ENCODE assay signal across 9 cellular contexts in the genomic region with DNA sequence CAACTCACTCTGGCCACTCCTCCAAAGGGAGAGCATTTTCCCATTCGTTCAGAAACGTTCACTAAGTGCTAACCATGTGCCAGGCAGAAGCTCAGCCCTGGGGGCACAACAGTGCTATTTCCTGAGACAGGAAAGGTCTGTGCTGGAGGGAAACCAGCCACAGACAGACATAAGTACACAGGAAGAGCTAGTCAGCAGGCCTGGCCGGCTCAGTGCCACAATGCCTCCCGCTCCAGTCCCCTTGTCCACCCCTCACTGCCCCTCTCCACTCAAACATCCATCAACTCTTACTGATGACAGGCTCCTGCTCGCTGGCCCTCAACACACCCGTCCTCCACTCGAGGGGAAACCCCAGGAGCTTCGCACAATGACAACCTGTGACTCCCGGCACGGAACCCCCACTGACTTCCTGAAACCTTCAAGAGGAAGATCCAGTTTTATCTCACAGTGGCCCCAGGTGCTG. TPM values are rescaled to one million over a fixed set of nuclear protein-coding genes. Genes with fewer than 3 reads are reported as not detected.
DNase-seq lines count a peak whose midpoint lies in the region; ATAC-seq, FAIRE-seq and TF ChIP-seq lines count a peak whose summit lies in the region.
"Had no signal": no experiment of that assay in that cellular context is flagged by ENCODE, and none has a peak within 500 bp of the region (broad histone marks: within the 10 kb centered on the region; RNA-seq: fewer than 3 reads in every experiment).

No MANE protein-coding gene starts in this region.

- H3K4me2 ChIP-seq in MM.1S (ENCODE audit: low read depth, low read length) (peak overlapping the region; percentile 58), endothelial cell of umbilical vein (ENCODE audit: insufficient read depth, low read length) (no peak overlapping the region)

- H3K27ac ChIP-seq in MM.1S (ENCODE audit: low read length) (peak overlapping the region; percentile 66), endothelial cell of umbilical vein (ENCODE audit: insufficient read depth, low read depth, low read length) (peak overlapping the region; percentile 96), tibial nerve (no peak overlapping the region)
- H3K27ac ChIP-seq: 22Rv1 had no signal

- dilution Hi-C loops in endothelial cell of umbilical vein (cut with MboI; ENCODE audit: extremely low pct_ligation_motif_present, low sequenced_read_pairs): no loop called here

- H3K27me3 ChIP-seq in MM.1S (replicated peaks; ENCODE audit: insufficient read depth, low read length) (no peaks in the 10 kb centered on the region), endothelial cell of umbilical vein (ENCODE audit: control insufficient read depth in 2 of 2, insufficient read depth in 2 of 2, low read length in 2 of 2) (no peaks in the 10 kb centered on the region), tibial nerve (no peaks in the 10 kb centered on the region)

- H3K36me3 Mint-ChIP-seq in T-helper 1 cell treated with Interleukin-12 subunit alpha and Interleukin-12 subunit beta and Interleukin-4 antibody, amounts not matched to agents 30 μg/mL and 1 μg/mL, for 36 hours (ENCODE audit: low read depth): peaks cover 38% of the 10 kb centered on the region

- POLR2A ChIA-PET in endothelial cell of umbilical vein (lab: Charles Lee): interaction anchor here (0.6 to 1.6 kb wide), 6 partner anchors 8 to 156 kb away, joined by 3 to 17 read pairs (median 4); partner anchors contain the start of gene PLA2G4C

- H3K4me3 ChIP-seq in MM.1S (ENCODE audit: low read length) (no peak overlapping the region), endothelial cell of umbilical vein (replicated peaks in 1 of 3; ENCODE audit: insufficient read depth in 1 of 3, low read depth in 1 of 3, low read length in 3 of 3) (no peak overlapping the region), tibial nerve (no peak overlapping the region)

- TF ChIP-seq POLR2A in endothelial cell of umbilical vein (IDR thresholded peaks at IDR 0.05; ENCODE audit: low read depth, low read length) (peak; percentile 74), tibial nerve (IDR thresholded peaks at IDR 0.05) (no peak)

- TF ChIP-seq CTCF in MM.1S (IDR thresholded peaks at IDR 0.05; ENCODE audit: low read length): no peak
- no peak for TF ChIP-seq CTCF in endothelial cell of umbilical vein (IDR thresholded peaks at IDR 0.05; ENCODE audit: extremely low read depth in 1 of 2, insufficient read depth in 1 of 2, low read depth in 1 of 2, low read length in 2 of 2)
- no peak for TF ChIP-seq CTCF in tibial nerve (IDR thresholded peaks at IDR 0.05)

- H3K79me2 ChIP-seq in MM.1S (ENCODE audit: low read length) (no peaks in the 10 kb centered on the region), endothelial cell of umbilical vein (ENCODE audit: control insufficient read depth, insufficient read depth, low read length) (no peaks in the 10 kb centered on the region)

- H3K4me3 Mint-ChIP-seq in T-helper 1 cell treated with Interleukin-12 subunit alpha and Interleukin-12 subunit beta and Interleukin-4 antibody, amounts not matched to agents 30 μg/mL and 1 μg/mL, for 36 hours: no peak overlapping the region

- no TSS peak for BruUV-seq in endothelial cell of umbilical vein (replicated peaks; lab: Mats Ljungman, UMichigan)

- H3K9me3 ChIP-seq in MM.1S (replicated peaks; ENCODE audit: insufficient read depth, low read length) (no peaks in the 10 kb centered on the region), endothelial cell of umbilical vein (replicated peaks; ENCODE audit: control insufficient read depth, insufficient read depth, low read length) (no peaks in the 10 kb centered on the region), tibial nerve (no peaks in the 10 kb centered on the region)

- 71% methylated on average over 10 of the region's 10 CpGs for WGBS in tibial nerve, 2 donors

- no peaks in the 10 kb centered on the region for H3K9me2 ChIP-seq in MM.1S (replicated peaks; ENCODE audit: insufficient read depth, low read length)

- H3K9ac ChIP-seq in MM.1S (ENCODE audit: low read length) (peak overlapping the region; percentile 8; the same call in 1 of the 2 replicates), endothelial cell of umbilical vein (replicated peaks; ENCODE audit: extremely low read depth, insufficient read depth, low read length) (peak overlapping the region; percentile 75)

- no peak for TF ChIP-seq EP300 in tibial nerve (IDR thresholded peaks at IDR 0.05)

- DNase-seq in T-helper 1 cell: no peak
- peak; percentile 83 for DNase-seq in MM.1S
- DNase-seq in endothelial cell of umbilical vein (ENCODE audit: low read depth, low spot score): peak; percentile 99
- DNase-seq in pulmonary artery endothelial cell (ENCODE audit: low read depth, low spot score): peak; percentile 99
- DNase-seq in NOMO-1 (lab: John Stamatoyannopoulos, UW; ENCODE audit: unreplicated experiment in 2 of 2): no peak
- no peak for DNase-seq in tibial nerve (ENCODE audit: low spot score in 2 of 2)

- peak overlapping the region; percentile 59 for H2AFZ ChIP-seq in MM.1S (ENCODE audit: low read length)
- no peak overlapping the region for H2AFZ ChIP-seq in endothelial cell of umbilical vein (ENCODE audit: low read depth, low read length)

- no peaks in the 10 kb centered on the region for H3K9me3 Mint-ChIP-seq in T-helper 1 cell treated with Interleukin-12 subunit alpha and Interleukin-12 subunit beta and Interleukin-4 antibody, amounts not matched to agents 30 μg/mL and 1 μg/mL, for 36 hours

- H3K27ac Mint-ChIP-seq in T-helper 1 cell treated with Interleukin-12 subunit alpha and Interleukin-12 subunit beta and Interleukin-4 antibody, amounts not matched to agents 30 μg/mL and 1 μg/mL, for 36 hours: peak overlapping the region; percentile 88

- H3K4me1 ChIP-seq in MM.1S (ENCODE audit: low read length) (peaks cover 26% of the 10 kb centered on the region), endothelial cell of umbilical vein (ENCODE audit: control insufficient read depth, extremely low read depth, insufficient read depth, low read length) (peaks cover 51% of the 10 kb centered on the region), tibial nerve (no peaks in the 10 kb centered on the region)

- H3K4me1 Mint-ChIP-seq in T-helper 1 cell treated with Interleukin-12 subunit alpha and Interleukin-12 subunit beta and Interleukin-4 antibody, amounts not matched to agents 30 μg/mL and 1 μg/mL, for 36 hours (ENCODE audit: low read depth): peaks cover 18% of the 10 kb centered on the region

- H3F3A ChIP-seq in MM.1S (ENCODE audit: insufficient read depth, low read length): peaks cover 11% of the 10 kb centered on the region; the same call in 1 of the 2 replicates

- CTCF ChIA-PET in endothelial cell of umbilical vein (lab: Charles Lee): interaction anchor here (1.3 to 5.9 kb wide), 3 partner anchors 12 to 31 kb away, joined by 4 to 112 read pairs (median 76); partner anchors contain the start of gene PLA2G4C

- H4K20me1 ChIP-seq in MM.1S (ENCODE audit: insufficient read depth, low read length): no peaks in the 10 kb centered on the region
- no peaks in the 10 kb centered on the region for H4K20me1 ChIP-seq in endothelial cell of umbilical vein (replicated peaks; ENCODE audit: control insufficient read depth, extremely low read depth, insufficient read depth, low read length)

- H3K36me3 ChIP-seq in MM.1S (replicated peaks; ENCODE audit: insufficient read depth, low read length) (peaks cover 4% of the 10 kb centered on the region), endothelial cell of umbilical vein (ENCODE audit: control insufficient read depth in 2 of 2, extremely low read depth in 1 of 2, insufficient read depth in 2 of 2, low read length in 2 of 2) (peaks cover 1 to 5% of the 10 kb centered on the region in 2 experiments), tibial nerve (peaks cover 0 to 74% (median 0%) of the 10 kb centered on the region in 3 donors)

- no peak for ATAC-seq in HG02623 (IDR thresholded peaks at IDR 0.05; ENCODE audit: unreplicated experiment)

- no peaks in the 10 kb centered on the region for H3K27me3 Mint-ChIP-seq in T-helper 1 cell treated with Interleukin-12 subunit alpha and Interleukin-12 subunit beta and Interleukin-4 antibody, amounts not matched to agents 30 μg/mL and 1 μg/mL, for 36 hours (ENCODE audit: low read depth)

- FAIRE-seq in endothelial cell of umbilical vein (lab: Jason Lieb, UNC): peak; percentile 98

- H3K9me1 ChIP-seq in endothelial cell of umbilical vein (replicated peaks; ENCODE audit: control insufficient read depth, extremely low read depth, insufficient read depth, low read length): no peaks in the 10 kb centered on the region

- intact Hi-C loops in endothelial cell of umbilical vein (cut with micrococcal nuclease): loop anchor here (1.0 to 2.0 kb wide), 2 partner anchors 12 to 127 kb away; partner anchors contain the start of gene PLA2G4C

RNA-seq across cellular contexts. Expression of gene PLA2G4C, which starts 11.3 kb away (rescaled TPM):
- 32.6 and 63.4 TPM in 2 replicates for total RNA-seq in endothelial cell of umbilical vein
- polyA plus RNA-seq in endothelial cell of umbilical vein: 53.1 and 84.3 TPM in 2 replicates
- polyA plus RNA-seq in endothelial cell of umbilical vein (2011; cell fraction: cytosol; rRNA removed): 26.2 and 38.9 TPM in 2 replicates
- 81.3 and 144 TPM in 2 replicates for polyA plus RNA-seq in endothelial cell of umbilical vein (2011; cell fraction: nucleus; rRNA removed)
- 42.9 and 60.7 TPM in 2 replicates for polyA plus RNA-seq in endothelial cell of umbilical vein (2012)
- 88.6 and 91.1 TPM in 2 replicates for polyA minus RNA-seq in endothelial cell of umbilical vein
- polyA minus RNA-seq in endothelial cell of umbilical vein (2011; cell fraction: cytosol; rRNA and poly(A)+ RNA removed): 3.0 TPM
- polyA minus RNA-seq in endothelial cell of umbilical vein (2011; cell fraction: nucleus; rRNA and poly(A)+ RNA removed): 50.4 and 61.1 TPM in 2 replicates
- total RNA-seq in pulmonary artery endothelial cell: 58.5 and 59.5 TPM in 2 replicates
- total RNA-seq in tibial nerve: 10 to 100 TPM in 3 of 4 donors, 1 to 10 TPM in 1; 4.6 to 21.0 (median 12.4) TPM

RNA-seq across cellular contexts. Expression of gene LIG1, which starts 48.2 kb away (rescaled TPM):
- total RNA-seq in endothelial cell of umbilical vein: 94.7 and 100 TPM in 2 replicates
- 64.0 and 68.2 TPM in 2 replicates for polyA plus RNA-seq in endothelial cell of umbilical vein
- polyA plus RNA-seq in endothelial cell of umbilical vein (2011; cell fraction: cytosol; rRNA removed): 57.2 and 61.2 TPM in 2 replicates
- polyA plus RNA-seq in endothelial cell of umbilical vein (2011; cell fraction: nucleus; rRNA removed): 263 and 287 TPM in 2 replicates
- 50.6 and 62.2 TPM in 2 replicates for polyA plus RNA-seq in endothelial cell of umbilical vein (2012)
- 80.2 and 82.9 TPM in 2 replicates for polyA minus RNA-seq in endothelial cell of umbilical vein
- 34.8 TPM for polyA minus RNA-seq in endothelial cell of umbilical vein (2011; cell fraction: cytosol; rRNA and poly(A)+ RNA removed)
- 69.1 and 88.4 TPM in 2 replicates for polyA minus RNA-seq in endothelial cell of umbilical vein (2011; cell fraction: nucleus; rRNA and poly(A)+ RNA removed)
- total RNA-seq in pulmonary artery endothelial cell: 50.2 and 57.6 TPM in 2 replicates
- 10 to 100 TPM in 1 of 4 donors, 1 to 10 TPM in 3; 6.1 to 21.9 (median 6.7) TPM for total RNA-seq in tibial nerve

RNA-seq across cellular contexts. Expression of gene ZSWIM9, which starts 48.5 kb away (rescaled TPM):
- 7.4 and 8.6 TPM in 2 replicates for total RNA-seq in endothelial cell of umbilical vein
- polyA plus RNA-seq in endothelial cell of umbilical vein: 1.0 and 1.2 TPM in 2 replicates
- polyA plus RNA-seq in endothelial cell of umbilical vein (2011; cell fraction: cytosol; rRNA removed): 1.1 and 1.7 TPM in 2 replicates
- 1.6 and 1.8 TPM in 2 replicates for polyA plus RNA-seq in endothelial cell of umbilical vein (2011; cell fraction: nucleus; rRNA removed)
- polyA plus RNA-seq in endothelial cell of umbilical vein (2012): 5.0 and 6.9 TPM in 2 replicates
- polyA minus RNA-seq in endothelial cell of umbilical vein: 1.1 and 1.3 TPM in 2 replicates
- 3.3 TPM for polyA minus RNA-seq in endothelial cell of umbilical vein (2011; cell fraction: cytosol; rRNA and poly(A)+ RNA removed)
- 1.8 TPM in 2 replicates for polyA minus RNA-seq in endothelial cell of umbilical vein (2011; cell fraction: nucleus; rRNA and poly(A)+ RNA removed)
- 4.5 and 4.9 TPM in 2 replicates for total RNA-seq in pulmonary artery endothelial cell
- 1 to 10 TPM; 5.9 to 8.4 (median 6.8) TPM for total RNA-seq in tibial nerve

Comparison
In these comparisons a context has a peak if more than half of its experiments do, and no peak if none do; other contexts are left out.
1. DNase-seq: peak in MM.1S (single experiment), endothelial cell of umbilical vein (single experiment) and pulmonary artery endothelial cell (single experiment); none in T-helper 1 cell (0 of 5), NOMO-1 (0 of 2) and tibial nerve (0 of 2).
2. H3K27ac ChIP-seq: peak in MM.1S (single experiment) and endothelial cell of umbilical vein (single experiment); none in tibial nerve (0 of 4).